8 cellular contexts compared by ENCODE assay signal in the genomic region with DNA sequence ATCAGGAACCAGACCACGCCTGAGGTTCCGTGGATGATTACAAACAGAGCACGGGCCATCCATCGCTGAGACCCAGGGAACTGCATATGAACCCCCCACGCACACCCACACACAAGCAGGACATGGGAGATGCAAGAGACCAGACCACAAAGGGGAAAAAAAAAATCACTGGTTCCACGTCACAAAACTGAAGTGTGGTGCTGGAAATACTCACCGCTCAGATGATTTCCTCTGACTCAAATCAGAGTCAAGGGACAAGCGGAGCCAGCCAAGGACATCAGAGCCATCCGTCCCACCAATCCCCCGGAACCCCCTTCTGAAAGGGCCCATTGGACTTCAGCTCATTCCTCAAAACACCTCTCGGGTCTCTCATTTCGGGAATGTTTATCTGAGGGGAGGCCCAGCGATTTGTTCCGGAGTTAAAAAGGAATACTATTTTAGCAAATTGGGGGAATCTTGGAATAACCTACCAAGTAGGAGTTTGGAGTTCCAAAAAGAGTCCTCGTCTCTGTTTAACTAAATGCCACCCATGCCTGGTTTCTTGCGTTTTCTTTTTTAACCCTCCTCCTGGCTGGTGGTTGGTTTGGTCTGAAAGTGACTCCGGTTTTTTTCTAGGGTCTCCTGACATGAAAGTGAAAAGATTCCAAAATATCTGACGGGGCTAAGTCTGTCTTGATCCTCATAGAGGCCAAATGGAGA. TPM values are rescaled to one million over a fixed set of nuclear protein-coding genes. Genes with fewer than 3 reads are reported as not detected.
DNase-seq lines count a peak whose midpoint lies in the region; TF ChIP-seq lines count a peak whose summit lies in the region.

No MANE protein-coding gene starts in this region.

- H3K36me3 Mint-ChIP-seq in activated T-cell treated with anti-CD3 and anti-CD28 coated beads, Interleukin-2, amount 50 U/mL, for 24 hours (ENCODE audit: low read depth), result peaks cover 4% of the 10 kb centered on the region

- H3K4me1 Mint-ChIP-seq in activated T-cell treated with anti-CD3 and anti-CD28 coated beads, Interleukin-2, amount 50 U/mL, for 24 hours (ENCODE audit: low read depth), result peaks cover 30% of the 10 kb centered on the region

- POLR2A ChIA-PET in HEK293T (lab: Yijun Ruan, JAX), result no interaction called here

- CTCF ChIA-PET in HEK293T (lab: Yijun Ruan, JAX), result no interaction called here

- peak; percentile 2 for DNase-seq in HEK293T (ENCODE audit: extremely low spot score)
- peak; percentile 32 for DNase-seq in activated T-cell treated with anti-CD3 and anti-CD28 coated beads, Interleukin-2, amount 50 U/mL, for 24 hours
- peak; percentile 18 for DNase-seq in medulla oblongata (ENCODE audit: extremely low spot score)
- no peak for DNase-seq in DMS153 treated with DMSO at 0.1 percent for 48 hours (lab: John Stamatoyannopoulos, UW; ENCODE audit: unreplicated experiment)
- no peak for DNase-seq in occipital lobe (lab: John Stamatoyannopoulos, UW)
- DNase-seq in DMS53 treated with DMSO at 0.1 percent for 48 hours (lab: John Stamatoyannopoulos, UW; ENCODE audit: unreplicated experiment), result no peak
- DNase-seq in SW 1271 (lab: John Stamatoyannopoulos, UW), result no peak

- H3K27ac Mint-ChIP-seq in activated T-cell treated with anti-CD3 and anti-CD28 coated beads, Interleukin-2, amount 50 U/mL, for 24 hours, result peak overlapping the region; percentile 84

- H3K4me3 Mint-ChIP-seq in activated T-cell treated with anti-CD3 and anti-CD28 coated beads, Interleukin-2, amount 50 U/mL, for 24 hours, result peak overlapping the region; percentile 39

- no peaks in the 10 kb centered on the region for H3K9me3 Mint-ChIP-seq in activated T-cell treated with anti-CD3 and anti-CD28 coated beads, Interleukin-2, amount 50 U/mL, for 24 hours

- TF ChIP-seq POLR2A in GM15510 (IDR thresholded peaks at IDR 0.05; ENCODE audit: borderline replicate concordance, extremely low read depth, insufficient read length), result peak; percentile 42

- H3K27me3 Mint-ChIP-seq in activated T-cell treated with anti-CD3 and anti-CD28 coated beads, Interleukin-2, amount 50 U/mL, for 24 hours, result no peaks in the 10 kb centered on the region

TF ChIP-seq in HEK293T, 16 proteins besides CTCF, POLR2A, EP300 and RAD21:
- no peak for TF ChIP-seq NFRKB (IDR thresholded peaks at IDR 0.05)
- no peak for TF ChIP-seq ELF4 (IDR thresholded peaks at IDR 0.05)
- no peak for TF ChIP-seq LEF1 (IDR thresholded peaks at IDR 0.05; ENCODE audit: borderline replicate concordance)
- TF ChIP-seq ARNT (IDR thresholded peaks at IDR 0.05), result no peak
- no peak for TF ChIP-seq BHLHE40 (IDR thresholded peaks at IDR 0.05; ENCODE audit: borderline replicate concordance)
- TF ChIP-seq SUZ12 (IDR thresholded peaks at IDR 0.05), result no peak
- no peak for TF ChIP-seq HDGF (IDR thresholded peaks at IDR 0.05; ENCODE audit: borderline replicate concordance)
- no peak for TF ChIP-seq CTBP1 (IDR thresholded peaks at IDR 0.05; ENCODE audit: borderline replicate concordance)
- TF ChIP-seq FOXK2 (IDR thresholded peaks at IDR 0.05), result no peak
- no peak for TF ChIP-seq SP1 (IDR thresholded peaks at IDR 0.05)
- TF ChIP-seq FOXA1 (IDR thresholded peaks at IDR 0.05), result no peak
- no peak for TF ChIP-seq FOXM1 (IDR thresholded peaks at IDR 0.05; ENCODE audit: borderline replicate concordance)
- no peak for TF ChIP-seq PKNOX1 (IDR thresholded peaks at IDR 0.05)
- no peak for TF ChIP-seq ZNF384 (IDR thresholded peaks at IDR 0.05)
- TF ChIP-seq TARDBP (IDR thresholded peaks at IDR 0.05), result no peak
- no peak for TF ChIP-seq L3MBTL2 (conservative IDR thresholded peaks at IDR 0.05)

RNA-seq across cellular contexts. Expression of gene SNX8, which starts 15.0 kb away (rescaled TPM):
- total RNA-seq in occipital lobe, result 13.4 TPM

RNA-seq across cellular contexts. Expression of gene EIF3B, which starts 55.3 kb away (rescaled TPM):
- total RNA-seq in occipital lobe, result 63.0 TPM

RNA-seq across cellular contexts. Expression of gene NUDT1, which starts 57.3 kb away (rescaled TPM):
- total RNA-seq in occipital lobe, result 13.7 TPM

RNA-seq across cellular contexts. Expression of gene MRM2, which starts 57.3 kb away (rescaled TPM):
- total RNA-seq in occipital lobe, result 15.0 TPM

Comparison
In these comparisons a context has a peak if more than half of its experiments do, and no peak if none do; other contexts are left out.
1. DNase-seq: peak in HEK293T (single experiment), activated T-cell treated with anti-CD3 and anti-CD28 coated beads, Interleukin-2, amount 50 U/mL, for 24 hours (single experiment) and medulla oblongata (single experiment); none in DMS153 treated with DMSO at 0.1 percent for 48 hours (single experiment), occipital lobe (single experiment), DMS53 treated with DMSO at 0.1 percent for 48 hours (single experiment) and SW 1271 (0 of 2).